30 cellular contexts compared by ENCODE assay signal in genomic region chr9:77585335-77585786, GRCh38.
DNase-seq lines count a peak whose midpoint lies in the region; ATAC-seq, FAIRE-seq and TF ChIP-seq lines count a peak whose summit lies in the region.
"Had no signal": no experiment of that assay in that cellular context is flagged by ENCODE, and none has a peak within 500 bp of the region (broad histone marks: within the 10 kb centered on the region; RNA-seq: fewer than 3 reads in every experiment).

No MANE protein-coding gene starts in this region.

- TF ChIP-seq EP300 in H1 (IDR thresholded peaks at IDR 0.05; ENCODE audit: borderline replicate concordance in 1 of 2, low read depth in 2 of 2, low read length in 2 of 2): no peak

- ATAC-seq in GM23338: peak; percentile 91
- ATAC-seq in GM21423 (IDR thresholded peaks at IDR 0.05; ENCODE audit: unreplicated experiment): no peak
- ATAC-seq in GM19351 (IDR thresholded peaks at IDR 0.05; ENCODE audit: unreplicated experiment): no peak
- ATAC-seq: lower lobe of right lung, natural killer cell had no signal

- no peak overlapping the region for H3K4me3 ChIP-seq in GM23338
- H3K4me3 ChIP-seq in H1 (ENCODE audit: extremely low read depth in 1 of 4, insufficient read depth in 2 of 4, low read depth in 3 of 4, low read length in 4 of 4): peak overlapping the region in 1 of 4 experiments; percentile 21; a peak in 1 of 8 replicates
- H3K4me3 ChIP-seq: lower lobe of right lung, Peyer's patch, tibial nerve had no signal

- DNase-seq in GM23338 (ENCODE audit: low spot score) (peak; percentile 84), OCI-M1 (lab: John Stamatoyannopoulos, UW) (peak; percentile 66), H1 (ENCODE audit: low read depth in 1 of 2, low spot score in 2 of 2) (peak in 1 of 2 experiments; percentile 27), islet precursor cell (peak; percentile 20), activated gamma-delta T cell (lab: John Stamatoyannopoulos, UW) (no peak), NCI-H1048 (lab: John Stamatoyannopoulos, UW) (no peak)
- DNase-seq: ACHN; activated CD4-positive, alpha-beta T cell treated with anti-CD3 and anti-CD28 coated beads, Interleukin-2, amount 10 ng/mL, durations not matched to agents 7 days and 5 days; CD4-positive, alpha-beta memory T cell; effector CD4-positive, alpha-beta T cell; EL; hypothalamus; KBM-7; kidney; lower lobe of right lung; natural killer cell; NCI-H1105; NCI-H187; NCI-H526 treated with DMSO at 0.1 percent for 48 hours; Peyer's patch; SHP77; stimulated activated CD4-positive, alpha-beta T cell treated with anti-CD3 and anti-CD28 coated beads, Interleukin-4, amount 100 ng/mL, for 24 hours had no signal

- H3K27ac ChIP-seq in GM23338 (ENCODE audit: low read depth) (peak overlapping the region; percentile 91), H1 (ENCODE audit: low read depth, low read length) (peak overlapping the region; percentile 79)
- H3K27ac ChIP-seq: epithelial cell of prostate, lower lobe of right lung, Peyer's patch, tibial nerve had no signal

- H2BK15ac ChIP-seq in H1 (ENCODE audit: low read length): no peak overlapping the region

- H3K9me3 ChIP-seq in H1 (ENCODE audit: insufficient read depth in 2 of 2, low read depth in 1 of 2, low read length in 1 of 2): no peaks in the 10 kb centered on the region
- H3K9me3 ChIP-seq: lower lobe of right lung, Peyer's patch, tibial nerve had no signal

- H2BK12ac ChIP-seq in H1 (ENCODE audit: low read depth, low read length): peak overlapping the region; percentile 97

- peak overlapping the region; percentile 30 for H3K4ac ChIP-seq in H1 (replicated peaks; ENCODE audit: insufficient read length, low read depth, low read length)

- no peaks in the 10 kb centered on the region for H3F3A ChIP-seq in GM23338 (replicated peaks; ENCODE audit: low read depth)

- H3K4me1 ChIP-seq in GM23338 (ENCODE audit: insufficient read depth) (peaks cover 66% of the 10 kb centered on the region), H1 (replicated peaks in 1 of 4; ENCODE audit: control insufficient read depth in 3 of 4, insufficient read depth in 4 of 4, low read length in 3 of 4) (peaks cover 3 to 23% (median 14%) of the 10 kb centered on the region in 4 experiments; a peak in 4 of 7 replicates)

- peaks cover 2% of the 10 kb centered on the region; the same call in 1 of the 3 replicates for H3K9me3 Mint-ChIP-seq in GM23338
- H3K9me3 Mint-ChIP-seq: activated CD4-positive, alpha-beta T cell treated with anti-CD3 and anti-CD28 coated beads, Interleukin-2, amount 10 ng/mL, durations not matched to agents 7 days and 5 days; natural killer cell had no signal

- CTCF ChIA-PET in H1 (lab: Charles Lee; ENCODE audit: partially characterized antibody): interaction anchor here (0.7 to 1.7 kb wide), 4 partner anchors 12 to 129 kb away, joined by 3 read pairs; no protein-coding TSS in a partner anchor

- no peak for TF ChIP-seq RAD21 in H1 (IDR thresholded peaks at IDR 0.05 in 1 of 2, conservative IDR thresholded peaks at IDR 0.05 in 1 of 2; ENCODE audit: low read depth in 2 of 2, low read length in 2 of 2)

- H3K79me1 ChIP-seq in H1 (ENCODE audit: low read depth, low read length): no peaks in the 10 kb centered on the region; the same call in 1 of the 2 replicates

- H3K9ac ChIP-seq in H1 (replicated peaks in 1 of 4; ENCODE audit: extremely low read depth in 1 of 4, low read depth in 3 of 4, low read length in 3 of 4): no peak overlapping the region

- H4K91ac ChIP-seq in H1 (replicated peaks; ENCODE audit: insufficient read length, low read length): peak overlapping the region; percentile 61

- TF ChIP-seq CTCF in GM23338 (conservative IDR thresholded peaks at IDR 0.05; ENCODE audit: low read depth in 2 of 2) (no peak), H1 (IDR thresholded peaks at IDR 0.05; ENCODE audit: control extremely low read depth in 1 of 3, insufficient read depth in 1 of 3, low read depth in 1 of 3, low read length in 3 of 3) (no peak)

- H3K4me1 Mint-ChIP-seq in GM23338: peaks cover 75% of the 10 kb centered on the region
- H3K4me1 Mint-ChIP-seq: B cell, natural killer cell had no signal

- no peak overlapping the region for H3K23ac ChIP-seq in H1 (ENCODE audit: insufficient read length)

- H4K20me1 ChIP-seq in GM23338 (replicated peaks; ENCODE audit: insufficient read depth) (no peaks in the 10 kb centered on the region), H1 (replicated peaks in 1 of 2; ENCODE audit: control insufficient read depth in 1 of 2, insufficient read depth in 2 of 2, low read length in 2 of 2) (no peaks in the 10 kb centered on the region)

- H4K8ac ChIP-seq in H1 (ENCODE audit: extremely low read depth, insufficient read depth, low read length): no peak overlapping the region

- H3K9me2 ChIP-seq in GM23338 (ENCODE audit: insufficient read depth): peaks cover 22% of the 10 kb centered on the region; the same call in 1 of the 2 replicates

- H3K4me3 Mint-ChIP-seq in GM23338: peak overlapping the region; percentile 2; the same call in 1 of the 3 replicates
- H3K4me3 Mint-ChIP-seq: activated CD4-positive, alpha-beta T cell treated with anti-CD3 and anti-CD28 coated beads, Interleukin-2, amount 10 ng/mL, durations not matched to agents 7 days and 5 days; activated naive CD8-positive, alpha-beta T cell; B cell; CD4-positive, alpha-beta memory T cell; natural killer cell had no signal

- peaks cover 11% of the 10 kb centered on the region; the same call in 2 of the 3 replicates for H3K36me3 Mint-ChIP-seq in GM23338 (ENCODE audit: low read depth)
- H3K36me3 Mint-ChIP-seq: activated naive CD8-positive, alpha-beta T cell; CD4-positive, alpha-beta memory T cell; natural killer cell had no signal

- peak overlapping the region; percentile 50 for H3K56ac ChIP-seq in H1 (replicated peaks; ENCODE audit: insufficient read length, low read depth, low read length)

- peak overlapping the region; percentile 96 for H2BK5ac ChIP-seq in H1 (ENCODE audit: low read depth, low read length)

- H3K36me3 ChIP-seq in GM23338 (ENCODE audit: insufficient read depth) (no peaks in the 10 kb centered on the region), H1 (ENCODE audit: control insufficient read depth in 2 of 4, insufficient read depth in 4 of 4, low read length in 3 of 4) (no peaks in the 10 kb centered on the region)
- H3K36me3 ChIP-seq: lower lobe of right lung, Peyer's patch, tibial nerve had no signal

- H3K27me3 ChIP-seq in GM23338 (ENCODE audit: insufficient read depth): no peaks in the 10 kb centered on the region
- H3K27me3 ChIP-seq in H1 (replicated peaks in 1 of 4; ENCODE audit: control insufficient read depth in 3 of 4, extremely low read depth in 1 of 4, insufficient read depth in 3 of 4, low read length in 3 of 4): no peaks in the 10 kb centered on the region
- H3K27me3 ChIP-seq: Peyer's patch, tibial nerve had no signal

- H2BK20ac ChIP-seq in H1 (ENCODE audit: low read length): peak overlapping the region; percentile 97

- peak overlapping the region; percentile 46 for H4K5ac ChIP-seq in H1 (ENCODE audit: insufficient read length, low read depth, low read length)

- POLR2A ChIA-PET in H1 (lab: Charles Lee; ENCODE audit: partially characterized antibody): interaction anchor here (0.7 to 2.5 kb wide), 3 partner anchors 25 to 52 kb away, joined by 3 to 7 read pairs (median 4); no protein-coding TSS in a partner anchor

- WGBS in H1 (ENCODE audit: extremely low coverage in 1 of 2, insufficient coverage in 1 of 2, insufficient read length in 1 of 2, insufficient replicate concordance in 2 of 2, low coverage in 1 of 2, low lambda C conversion rate in 2 of 2, missing lambda C conversion rate in 1 of 2), 2 experiments: 28% methylated on average over 2 of the region's 2 CpGs; no CpG with 5 or more reads in 1 of the 2 experiments

- peak; percentile 91 for FAIRE-seq in H1 (lab: Jason Lieb, UNC)
- FAIRE-seq: colon, GM12891, kidney had no signal

- no peaks in the 10 kb centered on the region for H3K23me2 ChIP-seq in H1 (ENCODE audit: low read depth, low read length)

- H2BK120ac ChIP-seq in H1 (replicated peaks; ENCODE audit: low read depth, low read length): peak overlapping the region; percentile 17

- H3K14ac ChIP-seq in H1 (ENCODE audit: insufficient read length): no peak overlapping the region

- H3K79me2 ChIP-seq in GM23338 (replicated peaks; ENCODE audit: insufficient read depth) (no peaks in the 10 kb centered on the region), H1 (ENCODE audit: control insufficient read depth in 1 of 2, insufficient read depth in 2 of 2, low read length in 2 of 2) (no peaks in the 10 kb centered on the region)

- H3K4me2 ChIP-seq in GM23338 (peak overlapping the region; percentile 40), H1 (ENCODE audit: insufficient read depth in 1 of 2, low read depth in 2 of 2, low read length in 2 of 2) (peak overlapping the region; percentile 38 to 52; a peak in 3 of 4 replicates)

- H3K18ac ChIP-seq in H1 (ENCODE audit: extremely low read depth, low read length): peak overlapping the region; percentile 84; the same call in 1 of the 2 replicates

- H2AK5ac ChIP-seq in H1 (ENCODE audit: low read depth, low read length): no peak overlapping the region

- no peak for TF ChIP-seq POLR2A in H1 (IDR thresholded peaks at IDR 0.05; ENCODE audit: control extremely low read depth in 1 of 2, low read depth in 2 of 2, low read length in 2 of 2)

- H2AFZ ChIP-seq in GM23338 (no peak overlapping the region), H1 (ENCODE audit: low read length) (no peak overlapping the region)

- H3K27me3 Mint-ChIP-seq in GM23338 (ENCODE audit: insufficient read depth, low read depth, poor library complexity): peaks cover 10% of the 10 kb centered on the region
- H3K27me3 Mint-ChIP-seq: B cell had no signal

- peak overlapping the region; percentile 93 for H3K27ac Mint-ChIP-seq in GM23338
- H3K27ac Mint-ChIP-seq: activated CD4-positive, alpha-beta T cell treated with anti-CD3 and anti-CD28 coated beads, Interleukin-2, amount 10 ng/mL, durations not matched to agents 7 days and 5 days; activated naive CD8-positive, alpha-beta T cell; B cell; CD4-positive, alpha-beta memory T cell; natural killer cell had no signal

TF ChIP-seq in GM23338, 12 proteins besides CTCF, POLR2A, EP300 and RAD21 (continues in another document):
- TF ChIP-seq NANOG (IDR thresholded peaks at IDR 0.05; ENCODE audit: borderline replicate concordance): 0 out of 2 replicates have a peak, but pooled peaks have one; percentile 9
- TF ChIP-seq EZH2phosphoT487 (IDR thresholded peaks at IDR 0.05; ENCODE audit: unreplicated experiment): no peak
- TF ChIP-seq EZH2 (IDR thresholded peaks at IDR 0.05; ENCODE audit: low read depth, unreplicated experiment): no peak

TF ChIP-seq in H1, 55 proteins besides CTCF, POLR2A, EP300 and RAD21:
- TF ChIP-seq GTF2F1 (IDR thresholded peaks at IDR 0.05; ENCODE audit: borderline replicate concordance, low read depth, low read length) (0 out of 2 replicates have a peak, but pooled peaks have one; percentile 45), GABPA (IDR thresholded peaks at IDR 0.05; ENCODE audit: borderline replicate concordance, insufficient read depth, low read length) (no peak), JUN (IDR thresholded peaks at IDR 0.05; ENCODE audit: low read depth, low read length) (0 out of 2 replicates have a peak, but pooled peaks have one; percentile 62), KDM1A (IDR thresholded peaks at IDR 0.05; ENCODE audit: borderline replicate concordance, low read length) (peak; percentile 86), JUND (IDR thresholded peaks at IDR 0.05; ENCODE audit: low read length) (peak; percentile 94)

Comparison
In these comparisons a context has a peak if more than half of its experiments do, and no peak if none do; other contexts are left out.
1. DNase-seq: peak in GM23338 (single experiment), OCI-M1 (single experiment) and islet precursor cell (single experiment); none in activated gamma-delta T cell (single experiment) and NCI-H1048 (single experiment).